12 cellular contexts compared by ENCODE assay signal in genomic region chr16:88834670-88835069, GRCh38. TPM values are rescaled to one million over a fixed set of nuclear protein-coding genes. Genes with fewer than 3 reads are reported as not detected.
"Had no signal": no experiment of that assay in that cellular context is flagged by ENCODE, and none has a peak within 500 bp of the region (broad histone marks: within the 10 kb centered on the region; RNA-seq: fewer than 3 reads in every experiment).

No MANE protein-coding gene starts in this region.

- H3K27ac Mint-ChIP-seq: GM23338, HFFc6 had no signal

- FAIRE-seq: H1, H54 had no signal

- H3K9me3 Mint-ChIP-seq: GM23338, H9, HFFc6 had no signal

- H3K4me3 Mint-ChIP-seq: GM23338, H9, HFFc6 had no signal

- ATAC-seq: GM23338, HCT116 had no signal

- H3K4me1 ChIP-seq: HAP-1 had no signal

- H3K4me2 ChIP-seq: GM23338 had no signal

- H3K4me1 Mint-ChIP-seq: GM23338, H9 had no signal

- H2AFZ ChIP-seq: GM23248, GM23338 had no signal

- H3K4me3 ChIP-seq: GM23248, GM23338, HAP-1 had no signal

- H3K27ac ChIP-seq: GM23248 had no signal

- H3K36me3 ChIP-seq: HAP-1 had no signal

- H3K9me3 ChIP-seq: HAP-1 had no signal

- DNase-seq: GOT3, H7, H9, HCEC 1CT, HFFc6 had no signal

- H3K9ac ChIP-seq: GM23248 had no signal

RNA-seq across cellular contexts. Expression of gene PABPN1L, which starts 31.8 kb away (rescaled TPM):
- total RNA-seq: GM23248, GM23338, H1, H4, H7, H9, HFFc6 had no signal
- polyA plus RNA-seq: GM23248, GM23338, H1 had no signal
